8 cellular contexts compared by ENCODE assay signal in the genomic region with DNA sequence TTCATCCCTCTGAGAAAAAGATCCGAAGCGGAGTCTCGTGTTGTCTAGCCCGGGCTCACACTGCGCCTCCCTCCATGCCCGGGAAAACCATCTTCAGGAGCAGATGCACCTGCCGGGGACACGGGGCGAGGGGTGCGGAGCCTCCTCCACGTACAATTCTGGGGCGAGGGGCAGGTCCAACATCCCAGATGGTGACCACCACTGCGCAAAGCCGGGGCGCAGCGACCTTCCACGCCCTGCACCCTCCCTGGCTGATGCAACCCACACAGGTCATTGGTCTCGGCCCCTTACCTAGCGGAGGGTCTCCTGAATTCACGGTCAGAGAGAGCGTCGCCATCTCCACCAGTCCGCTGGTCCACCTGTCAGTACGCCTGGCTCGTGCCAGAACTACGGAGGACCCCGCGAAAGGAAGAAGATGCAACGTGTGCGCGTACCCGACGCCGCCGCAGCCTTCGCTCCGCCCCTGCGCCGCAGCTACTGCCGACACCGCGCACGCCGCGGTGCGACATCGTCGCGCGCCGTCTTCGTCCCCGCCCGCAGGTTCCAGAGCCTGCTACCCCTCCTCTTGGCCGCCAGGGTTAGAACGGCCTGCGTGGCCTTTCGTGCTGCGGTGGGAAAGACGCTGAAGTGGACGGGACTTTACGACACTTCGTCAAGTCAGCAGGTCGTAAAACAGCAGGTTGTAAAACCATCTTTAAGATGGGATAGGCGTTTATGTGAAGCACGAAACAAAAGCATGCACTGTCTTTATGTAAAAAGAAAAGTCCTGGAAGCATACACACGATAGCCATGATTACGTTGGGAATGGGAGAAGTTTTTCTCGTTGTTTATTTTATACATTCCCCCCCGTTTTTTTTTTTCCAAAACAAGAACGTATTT. TPM values are rescaled to one million over a fixed set of nuclear protein-coding genes. Genes with fewer than 3 reads are reported as not detected.
A peak's percentile ranks its signal among the peaks of the same experiment; 100 is the strongest.
DNase-seq lines count a peak whose midpoint lies in the region; ATAC-seq and TF ChIP-seq lines count a peak whose summit lies in the region.

A gene (minus strand): TSS at position 454 of the 879 bp plus-strand sequence. CDS start 117 bp downstream, at position 337.

- H3K27ac ChIP-seq in adipose tissue (ENCODE audit: low read depth, low read length), result no peak within 1 kb of the TSS
- peak within 1 kb of the TSS; percentile 71 to 90 (median 84) for H3K27ac ChIP-seq in heart left ventricle
- peak within 1 kb of the TSS; percentile 83 for H3K27ac ChIP-seq in upper lobe of right lung

- H3K4me3 ChIP-seq in heart left ventricle (peak within 1 kb of the TSS; percentile 51 to 97 (median 84)), upper lobe of right lung (peak within 1 kb of the TSS; percentile 90)

- H3K36me3 ChIP-seq in heart left ventricle (peaks cover 0 to under 1% (median 0%) of the 10 kb centered on the region in 9 donors), upper lobe of right lung (no peaks in the 10 kb centered on the region)

- peak; percentile 92 to 98 (median 96) for DNase-seq in NCI-H1417 (lab: John Stamatoyannopoulos, UW)
- DNase-seq in T follicular helper cell (ENCODE audit: low read depth), result peak; percentile 91
- peak; percentile 95 to 97 (median 96) for DNase-seq in heart left ventricle
- DNase-seq in posterior cingulate gyrus, result peak; percentile 83 to 99 (median 92)
- peak; percentile 97 for DNase-seq in upper lobe of right lung

- intact Hi-C loops in heart left ventricle (cut with DNase I), result loop anchor here in 4 of 10 donors (2.0 to 5.0 kb wide), 3 partner anchors 41 to 49 kb away; a partner anchor contains a TSS
- intact Hi-C loops in posterior cingulate gyrus (cut with DNase I), result no loop called here
- intact Hi-C loops in upper lobe of right lung (cut with DNase I), result no loop called here

- TF ChIP-seq CTCF in GM12872 (IDR thresholded peaks at IDR 0.05; ENCODE audit: insufficient read depth, low read depth, low read length) (peak; percentile 71), heart left ventricle (IDR thresholded peaks at IDR 0.05) (peak; percentile 63 to 94 (median 73)), upper lobe of right lung (IDR thresholded peaks at IDR 0.05) (peak; percentile 79)

- H3K27me3 ChIP-seq in heart left ventricle, result no peaks in the 10 kb centered on the region
- H3K27me3 ChIP-seq in upper lobe of right lung, result no peaks in the 10 kb centered on the region

- 0% methylated on average over 63 to 71 of the region's 71 CpGs for WGBS in adipose tissue, 3 donors
- WGBS in heart left ventricle, 4 donors, result 0 to 2% (median 0%) methylated on average over 25 to 71 of the region's 71 CpGs

- TF ChIP-seq POLR2A in heart left ventricle (IDR thresholded peaks at IDR 0.05), result peak in 1 of 2 donors; percentile 68

- ATAC-seq in HG02759 (IDR thresholded peaks at IDR 0.05; ENCODE audit: unreplicated experiment) (peak; percentile 99), heart left ventricle (peak; percentile 98 to 100 (median 100)), upper lobe of right lung (peak; percentile 100)

- no peaks in the 10 kb centered on the region for H3K9me3 ChIP-seq in heart left ventricle
- H3K9me3 ChIP-seq in upper lobe of right lung, result no peaks in the 10 kb centered on the region

- H3K4me1 ChIP-seq in heart left ventricle (peaks cover 0 to 32% (median 10%) of the 10 kb centered on the region in 12 donors), upper lobe of right lung (peaks cover 17% of the 10 kb centered on the region)

RNA-seq across cellular contexts. Expression of the gene that starts here (rescaled TPM):
- polyA plus RNA-seq in adipose tissue, result 10 to 100 TPM; 30.2 to 32.6 (median 31.0) TPM
- total RNA-seq in heart left ventricle, result 10 to 100 TPM; 38.3 to 91.3 (median 65.3) TPM
- 10 to 100 TPM; 35.1 to 50.0 TPM for polyA plus RNA-seq in heart left ventricle
- total RNA-seq in upper lobe of right lung, result 79.7 TPM
